In genomic region chr1:161052899-161053298, GRCh38 we compare ENCODE assay signal across 1 cellular context.
TF ChIP-seq lines count a peak whose summit lies in the region.

No MANE protein-coding gene starts in this region.

TF ChIP-seq in HepG2, 621 proteins besides CTCF, POLR2A, EP300 and RAD21:
- no peak for TF ChIP-seq ZNF792 (CRISPR knock-in tag; IDR thresholded peaks at IDR 0.05)
- no peak for TF ChIP-seq GPBP1L1 (CRISPR knock-in tag; IDR thresholded peaks at IDR 0.05)
- 0 out of 2 replicates have a peak, but pooled peaks have one; percentile 26 for TF ChIP-seq ZNF768 (CRISPR knock-in tag; IDR thresholded peaks at IDR 0.05)
- no peak for TF ChIP-seq SRSF1 (optimal IDR thresholded peaks at IDR 0.05; ENCODE audit: low read depth, low read length)
